Comparison of ENCODE assay signal across 10 cellular contexts in genomic region chr18:23227729-23228075, GRCh38.
DNase-seq lines count a peak whose midpoint lies in the region; ATAC-seq, FAIRE-seq and TF ChIP-seq lines count a peak whose summit lies in the region.
"Had no signal": no experiment of that assay in that cellular context is flagged by ENCODE, and none has a peak within 500 bp of the region (broad histone marks: within the 10 kb centered on the region; RNA-seq: fewer than 3 reads in every experiment).

No MANE protein-coding gene starts in this region.

- H3K4me2 ChIP-seq in SU-DHL-6 (ENCODE audit: low read depth, low read length, poor library complexity, severe bottlenecking) = peak overlapping the region; percentile 59

- FAIRE-seq in GM12891 (lab: Jason Lieb, UNC) = no peak

- DNase-seq in left ventricle myocardium inferior (no peak), left cardiac atrium (no peak), right lobe of liver (no peak), GM12891 (ENCODE audit: insufficient read length, low spot score) (no peak)
- no peak for DNase-seq in stimulated activated CD8-positive, alpha-beta memory T cell treated with anti-CD3 and anti-CD28 coated beads, Interleukin-4, amount 100 ng/mL, for 48 hours
- DNase-seq in activated CD4-positive, alpha-beta T cell treated with anti-CD3 and anti-CD28 coated beads for 48 hours = no peak
- DNase-seq: AML-193, cerebellar nuclear complex had no signal

- no peak overlapping the region for H2AFZ ChIP-seq in SU-DHL-6 (ENCODE audit: low read depth, low read length, severe bottlenecking)

- H3F3A ChIP-seq in SU-DHL-6 (ENCODE audit: insufficient read depth) = peaks cover 32% of the 10 kb centered on the region

- TF ChIP-seq CTCF in left ventricle myocardium inferior (IDR thresholded peaks at IDR 0.05; ENCODE audit: borderline replicate concordance) (no peak), SU-DHL-6 (IDR thresholded peaks at IDR 0.05; ENCODE audit: insufficient read depth, low read length, poor library complexity, severe bottlenecking) (no peak), right lobe of liver (IDR thresholded peaks at IDR 0.05) (no peak)

- ATAC-seq in left cardiac atrium (no peak), right lobe of liver (no peak)

- no peaks in the 10 kb centered on the region for H3K79me2 ChIP-seq in SU-DHL-6 (ENCODE audit: insufficient read depth, low read length)

- H3K4me1 ChIP-seq in left ventricle myocardium inferior (peaks cover 66% of the 10 kb centered on the region), right lobe of liver (peaks cover 0 to 6% (median 0%) of the 10 kb centered on the region in 4 donors), urinary bladder (ENCODE audit: insufficient read depth) (no peaks in the 10 kb centered on the region)

- H3K27ac ChIP-seq in left ventricle myocardium inferior (replicated peaks) (peak overlapping the region; percentile 80), SU-DHL-6 (ENCODE audit: low read depth, low read length) (peak overlapping the region; percentile 85), right lobe of liver (peak overlapping the region in 2 of 3 donors; percentile 25 to 43), urinary bladder (ENCODE audit: low read depth) (peak overlapping the region; percentile 61)

- TF ChIP-seq POLR2A in right lobe of liver (IDR thresholded peaks at IDR 0.05) = no peak
- no peak for TF ChIP-seq POLR2A in GM12891 (IDR thresholded peaks at IDR 0.05; ENCODE audit: low read depth, low read length)

- intact Hi-C loops in left ventricle myocardium inferior (cut with micrococcal nuclease) (no loop called here), left cardiac atrium (cut with DNase I) (no loop called here), right lobe of liver (cut with DNase I) (no loop called here)

- H3K27me3 ChIP-seq in left ventricle myocardium inferior (ENCODE audit: low read depth) (no peaks in the 10 kb centered on the region), SU-DHL-6 (ENCODE audit: low read length) (no peaks in the 10 kb centered on the region), right lobe of liver (no peaks in the 10 kb centered on the region)

- no peak overlapping the region for H3K9ac ChIP-seq in SU-DHL-6 (ENCODE audit: low read length)

- H4K20me1 ChIP-seq in SU-DHL-6 (ENCODE audit: low read depth, low read length) = no peaks in the 10 kb centered on the region

- no peaks in the 10 kb centered on the region for H3K9me2 ChIP-seq in SU-DHL-6 (replicated peaks; ENCODE audit: insufficient read depth, low read length)

- H3K9me3 ChIP-seq in left ventricle myocardium inferior (replicated peaks) (no peaks in the 10 kb centered on the region), SU-DHL-6 (ENCODE audit: insufficient read depth, low read length) (no peaks in the 10 kb centered on the region), right lobe of liver (no peaks in the 10 kb centered on the region)

- H3K4me3 ChIP-seq in left ventricle myocardium inferior = no peak overlapping the region
- H3K4me3 ChIP-seq in SU-DHL-6 (ENCODE audit: insufficient read depth, low read length, poor library complexity, severe bottlenecking) = peak overlapping the region; percentile 12
- no peak overlapping the region for H3K4me3 ChIP-seq in right lobe of liver
- no peak overlapping the region for H3K4me3 ChIP-seq in urinary bladder (ENCODE audit: low read depth, low read length)

- 46% methylated on average over 2 of the region's 2 CpGs for WGBS in right lobe of liver (ENCODE audit: insufficient coverage, low coverage, low lambda C conversion rate, missing lambda C conversion rate)
- WGBS in urinary bladder = 83% methylated on average over 2 of the region's 2 CpGs

- H3K36me3 ChIP-seq in left ventricle myocardium inferior (no peaks in the 10 kb centered on the region), SU-DHL-6 (ENCODE audit: low read length) (no peaks in the 10 kb centered on the region), right lobe of liver (no peaks in the 10 kb centered on the region), urinary bladder (ENCODE audit: insufficient read depth) (no peaks in the 10 kb centered on the region)

TF ChIP-seq in GM12891, 5 proteins besides CTCF, POLR2A, EP300 and RAD21:
- TF ChIP-seq POU2F2 (IDR thresholded peaks at IDR 0.05; ENCODE audit: low read depth, low read length) (no peak), POLR2AphosphoS5 (IDR thresholded peaks at IDR 0.05; ENCODE audit: low read depth, low read length) (no peak), PAX5 (IDR thresholded peaks at IDR 0.05; ENCODE audit: insufficient read depth, low read length, severe bottlenecking) (no peak), SPI1 (IDR thresholded peaks at IDR 0.05; ENCODE audit: low read depth, low read length) (no peak), TAF1 (IDR thresholded peaks at IDR 0.05; ENCODE audit: low read depth, low read length) (no peak)
TF ChIP-seq in GM12891: peak in this region for 0.

Comparison
In these comparisons a context has a peak if more than half of its experiments do, and no peak if none do; other contexts are left out.
1. H3K27ac ChIP-seq: peak in every context shown above with its lines; median percentile 85 in SU-DHL-6; 80 in left ventricle myocardium inferior; 61 in urinary bladder; 34 in right lobe of liver.